In genomic region chr5:140568664-140569063, GRCh38 we compare ENCODE assay signal across 1 cellular context.
TF ChIP-seq lines count a peak whose summit lies in the region.

No MANE protein-coding gene starts in this region.

TF ChIP-seq in IMR-90, 13 proteins besides CTCF, POLR2A, EP300 and RAD21:
- no peak for TF ChIP-seq FOS (IDR thresholded peaks at IDR 0.05; ENCODE audit: low read depth, low read length)
- no peak for TF ChIP-seq SMC3 (IDR thresholded peaks at IDR 0.05; ENCODE audit: low read depth, low read length)
- TF ChIP-seq CEBPB (IDR thresholded peaks at IDR 0.05; ENCODE audit: low read depth, low read length) = no peak
